In genomic region chr2:24671230-24671629, GRCh38 we compare ENCODE assay signal across 24 cellular contexts.
DNase-seq lines count a peak whose midpoint lies in the region; ATAC-seq, FAIRE-seq and TF ChIP-seq lines count a peak whose summit lies in the region.
"Had no signal": no experiment of that assay in that cellular context is flagged by ENCODE, and none has a peak within 500 bp of the region (broad histone marks: within the 10 kb centered on the region; RNA-seq: fewer than 3 reads in every experiment).

No MANE protein-coding gene starts in this region.

- intact Hi-C loops in natural killer cell (cut with micrococcal nuclease) = no loop called here
- intact Hi-C loops in K562 (cut with micrococcal nuclease) = no loop called here

- ATAC-seq in natural killer cell (no peak), K562 (no peak), HG03175 (IDR thresholded peaks at IDR 0.05; ENCODE audit: unreplicated experiment) (no peak)
- ATAC-seq in natural killer cell treated with Interleukin-12 subunit alpha and Interleukin-12 subunit beta and Interleukin-15 and Interleukin-18, amount 100 ng/mL, for 72 hours = no peak

- H3K4me3 ChIP-seq in Karpas-422 (ENCODE audit: low read length) (no peak overlapping the region), K562 (no peak overlapping the region)
- H3K4me3 ChIP-seq: BLaER1 had no signal

- no peak overlapping the region for H3K4me2 ChIP-seq in Karpas-422 (ENCODE audit: low read depth, low read length, poor library complexity, severe bottlenecking)
- H3K4me2 ChIP-seq in K562 (ENCODE audit: insufficient read depth, low read length) = no peak overlapping the region
- H3K4me2 ChIP-seq: BLaER1 had no signal

- no peak for DNase-seq in natural killer cell
- DNase-seq in natural killer cell treated with Interleukin-12 subunit alpha and Interleukin-12 subunit beta and Interleukin-15 and Interleukin-18, amount 100 ng/mL, for 72 hours (ENCODE audit: low spot score) = no peak
- peak; percentile 4 for DNase-seq in Karpas-422
- no peak for DNase-seq in K562 (ENCODE audit: extremely low read depth in 1 of 4, low spot score in 3 of 4)
- no peak for DNase-seq in NCI-H1694 treated with DMSO at 0.1 percent for 48 hours (lab: John Stamatoyannopoulos, UW)
- DNase-seq in superior temporal gyrus (ENCODE audit: extremely low spot score) = no peak
- DNase-seq: 8988T; ACHN; BE2C; C1 segment of cervical spinal cord; Caco-2; Calu3; CD4-positive, alpha-beta memory T cell; CD4-positive, CD25-positive, alpha-beta regulatory T cell; DMS79 treated with DMSO at 0.1 percent for 48 hours; GF-D8 had no signal

- H4K20me1 ChIP-seq in Karpas-422 (ENCODE audit: insufficient read depth, low read depth, low read length) = no peaks in the 10 kb centered on the region
- H4K20me1 ChIP-seq in K562 (replicated peaks; ENCODE audit: control insufficient read depth, insufficient read depth, low read length) = no peaks in the 10 kb centered on the region
- H4K20me1 ChIP-seq: BLaER1 had no signal

- no peaks in the 10 kb centered on the region for H3K27me3 Mint-ChIP-seq in natural killer cell (ENCODE audit: low read depth in 2 of 2)
- H3K27me3 Mint-ChIP-seq in natural killer cell treated with Interleukin-12 subunit alpha and Interleukin-12 subunit beta and Interleukin-15 and Interleukin-18, amount 100 ng/mL, for 72 hours = no peaks in the 10 kb centered on the region
- H3K27me3 Mint-ChIP-seq: CD4-positive, alpha-beta memory T cell; CD4-positive, CD25-positive, alpha-beta regulatory T cell had no signal

- H3K79me2 ChIP-seq in Karpas-422 (ENCODE audit: low read length) = no peaks in the 10 kb centered on the region
- no peaks in the 10 kb centered on the region for H3K79me2 ChIP-seq in K562 (ENCODE audit: control insufficient read depth, insufficient read depth, low read length)

- H3K27ac Mint-ChIP-seq in natural killer cell = peak overlapping the region; percentile 20 to 29
- H3K27ac Mint-ChIP-seq in natural killer cell treated with Interleukin-12 subunit alpha and Interleukin-12 subunit beta and Interleukin-15 and Interleukin-18, amount 100 ng/mL, for 72 hours = no peak overlapping the region
- H3K27ac Mint-ChIP-seq: CD14-positive monocyte had no signal

- TF ChIP-seq CTCF in natural killer cell (IDR thresholded peaks at IDR 0.05) (no peak), K562 (IDR thresholded peaks at IDR 0.05 in 2 of 3, conservative IDR thresholded peaks at IDR 0.05 in 1 of 3; ENCODE audit: insufficient read depth in 2 of 3, low read depth in 1 of 3, low read length in 3 of 3) (no peak)

- in situ Hi-C loops in K562 (cut with MboI) = no loop called here

- POLR2A ChIA-PET in K562 (lab: Yijun Ruan, JAX) = no interaction called here

- no peaks in the 10 kb centered on the region for H3K9me3 Mint-ChIP-seq in natural killer cell
- no peaks in the 10 kb centered on the region for H3K9me3 Mint-ChIP-seq in natural killer cell treated with Interleukin-12 subunit alpha and Interleukin-12 subunit beta and Interleukin-15 and Interleukin-18, amount 100 ng/mL, for 72 hours
- H3K9me3 Mint-ChIP-seq: CD14-positive monocyte; CD4-positive, alpha-beta memory T cell had no signal

- H3K9me3 ChIP-seq in Karpas-422 (ENCODE audit: low read length) (no peaks in the 10 kb centered on the region), K562 (replicated peaks; ENCODE audit: control insufficient read depth, insufficient read depth, low read depth, low read length) (no peaks in the 10 kb centered on the region)
- H3K9me3 ChIP-seq: BE2C, BLaER1, Caco-2 had no signal

- no peak overlapping the region for H3K9ac ChIP-seq in Karpas-422 (ENCODE audit: low read length)
- H3K9ac ChIP-seq in K562 (ENCODE audit: insufficient read depth in 1 of 2, low read depth in 2 of 2, low read length in 2 of 2) = no peak overlapping the region
- H3K9ac ChIP-seq: BLaER1 had no signal

- no peaks in the 10 kb centered on the region for H3K4me1 ChIP-seq in Karpas-422 (ENCODE audit: low read length)
- H3K4me1 ChIP-seq in K562 (replicated peaks in 1 of 2; ENCODE audit: control insufficient read depth in 2 of 2, insufficient read depth in 2 of 2, low read length in 2 of 2) = no peaks in the 10 kb centered on the region
- H3K4me1 ChIP-seq: BE2C, Caco-2 had no signal

- TF ChIP-seq EP300 in K562 (IDR thresholded peaks at IDR 0.05; ENCODE audit: low read length) = no peak

- FAIRE-seq in K562 (lab: Jason Lieb, UNC) = no peak
- FAIRE-seq: A204.1, D721Med, G401.6, GM12891, GM19239 had no signal

- peaks cover 16% of the 10 kb centered on the region for H3K36me3 Mint-ChIP-seq in natural killer cell
- peaks cover 9% of the 10 kb centered on the region for H3K36me3 Mint-ChIP-seq in natural killer cell treated with Interleukin-12 subunit alpha and Interleukin-12 subunit beta and Interleukin-15 and Interleukin-18, amount 100 ng/mL, for 72 hours

- no peaks in the 10 kb centered on the region for H3K9me1 ChIP-seq in K562 (ENCODE audit: control insufficient read depth, insufficient read depth, low read length)

- H2AFZ ChIP-seq in Karpas-422 (ENCODE audit: low read length) = no peak overlapping the region
- H2AFZ ChIP-seq in K562 (ENCODE audit: low read depth, low read length) = no peak overlapping the region

- no peaks in the 10 kb centered on the region for H3K36me3 ChIP-seq in Karpas-422 (ENCODE audit: insufficient read depth, low read length)
- no peaks in the 10 kb centered on the region; the same call in 2 of the 3 replicates for H3K36me3 ChIP-seq in K562 (ENCODE audit: control insufficient read depth, insufficient read depth, low read length)
- H3K36me3 ChIP-seq: BE2C, BLaER1 had no signal

- H3K9me2 ChIP-seq in Karpas-422 (replicated peaks; ENCODE audit: insufficient read depth, low read length) = no peaks in the 10 kb centered on the region

- no peak overlapping the region for H3K27ac ChIP-seq in Karpas-422 (ENCODE audit: low read length)
- H3K27ac ChIP-seq in K562 (ENCODE audit: extremely low read depth, low read depth, low read length) = no peak overlapping the region
- H3K27ac ChIP-seq: BLaER1 had no signal

- H3K27me3 ChIP-seq in Karpas-422 (ENCODE audit: low read length) (no peaks in the 10 kb centered on the region), K562 (ENCODE audit: control insufficient read depth in 2 of 2, insufficient read depth in 2 of 2, low read length in 2 of 2) (no peaks in the 10 kb centered on the region)
- H3K27me3 ChIP-seq: BE2C, BLaER1 had no signal

- no peak for TF ChIP-seq RAD21 in K562 (CRISPR knock-in tag; conservative IDR thresholded peaks at IDR 0.05 in 1 of 2, IDR thresholded peaks at IDR 0.05 in 1 of 2)

- 88% methylated on average over 1 of the region's 1 CpG for WGBS in K562 (ENCODE audit: insufficient coverage, low coverage, missing lambda C conversion rate)

- H3K4me3 Mint-ChIP-seq in natural killer cell = no peak overlapping the region
- no peak overlapping the region for H3K4me3 Mint-ChIP-seq in natural killer cell treated with Interleukin-12 subunit alpha and Interleukin-12 subunit beta and Interleukin-15 and Interleukin-18, amount 100 ng/mL, for 72 hours
- H3K4me3 Mint-ChIP-seq: CD14-positive monocyte; CD4-positive, alpha-beta memory T cell; CD4-positive, CD25-positive, alpha-beta regulatory T cell had no signal

- BruUV-seq in K562 (replicated peaks; lab: Mats Ljungman, UMichigan) = no TSS peak

- H3K4me1 Mint-ChIP-seq in natural killer cell = peaks cover 6 to 11% of the 10 kb centered on the region in 2 donors
- peaks cover 5 to 7% of the 10 kb centered on the region in 2 donors for H3K4me1 Mint-ChIP-seq in natural killer cell treated with Interleukin-12 subunit alpha and Interleukin-12 subunit beta and Interleukin-15 and Interleukin-18, amount 100 ng/mL, for 72 hours (ENCODE audit: low read depth in 2 of 2)
- H3K4me1 Mint-ChIP-seq: CD14-positive monocyte had no signal

- CTCF ChIA-PET in K562 (lab: Yijun Ruan, JAX; ENCODE audit: low intra/inter-chr PET ratio) = no interaction called here

- no peak for TF ChIP-seq POLR2A in K562 (conservative IDR thresholded peaks at IDR 0.05)

TF ChIP-seq in K562, 482 proteins besides CTCF, POLR2A, EP300 and RAD21:
- TF ChIP-seq ZNF263 (CRISPR knock-in tag; IDR thresholded peaks at IDR 0.05; ENCODE audit: borderline replicate concordance) (no peak), RBM25 (IDR thresholded peaks at IDR 0.05; ENCODE audit: low read depth, low read length, severe bottlenecking) (peak; percentile 30), ZNF134 (CRISPR knock-in tag; conservative IDR thresholded peaks at IDR 0.05) (no peak), RNF2 (IDR thresholded peaks at IDR 0.05) (no peak), ZBTB1 (CRISPR knock-in tag; IDR thresholded peaks at IDR 0.05; ENCODE audit: borderline replicate concordance, low read depth) (no peak), ZKSCAN1 (IDR thresholded peaks at IDR 0.05; ENCODE audit: low read depth, low read length) (no peak), ZNF121 (CRISPR knock-in tag; conservative IDR thresholded peaks at IDR 0.05) (peak; percentile 61; the same call in 1 of the 2 replicates)
TF ChIP-seq in K562: peak in this region for 2.

Comparison
In these comparisons a context has a peak if more than half of its experiments do, and no peak if none do; other contexts are left out.
1. H3K27ac Mint-ChIP-seq: peak in natural killer cell (2 of 2); none in natural killer cell treated with Interleukin-12 subunit alpha and Interleukin-12 subunit beta and Interleukin-15 and Interleukin-18, amount 100 ng/mL, for 72 hours (0 of 2).